Comparison of ENCODE assay signal across 23 cellular contexts in the genomic region with DNA sequence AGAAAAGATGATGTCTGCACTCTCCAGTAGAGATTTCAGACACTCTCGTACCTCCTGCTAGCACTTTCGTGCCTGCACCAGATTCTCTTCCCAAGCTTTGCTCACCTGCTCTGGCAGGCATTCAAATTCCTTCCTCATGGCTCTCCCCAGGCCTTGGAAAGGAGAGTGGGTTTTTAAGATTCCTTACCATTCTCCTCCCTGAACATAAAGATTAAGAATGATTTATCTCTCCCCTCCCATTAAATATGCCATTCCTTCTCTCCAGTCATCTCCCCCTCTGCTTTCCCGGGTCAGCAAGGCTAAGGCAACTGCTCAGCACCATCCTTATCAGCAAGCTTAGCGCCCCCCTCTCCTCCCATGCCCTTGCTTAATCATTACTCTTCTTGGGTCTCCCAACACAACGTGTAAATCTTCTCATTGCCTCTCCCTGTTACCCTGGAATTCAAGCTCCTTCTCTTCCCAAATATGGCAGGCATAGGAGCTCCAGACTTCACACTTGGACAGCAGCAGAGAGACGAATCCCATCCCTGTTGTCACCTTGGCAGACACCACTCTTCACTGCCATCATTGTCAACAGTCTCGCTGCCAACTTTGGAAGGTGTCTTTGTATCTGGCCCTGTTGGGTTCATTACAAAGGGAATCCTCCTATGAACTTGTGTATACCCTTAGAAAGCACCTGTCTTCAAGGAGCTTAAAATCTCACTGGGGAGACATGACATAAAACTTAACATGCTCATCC.
DNase-seq lines count a peak whose midpoint lies in the region; ATAC-seq and TF ChIP-seq lines count a peak whose summit lies in the region.
"Had no signal": no experiment of that assay in that cellular context is flagged by ENCODE, and none has a peak within 500 bp of the region (broad histone marks: within the 10 kb centered on the region; RNA-seq: fewer than 3 reads in every experiment).

No MANE protein-coding gene starts in this region.

- H4K20me1 ChIP-seq in H9 (ENCODE audit: control insufficient read depth, insufficient read depth, insufficient read length) = no peaks in the 10 kb centered on the region
- H4K20me1 ChIP-seq: BLaER1 treated with 17β-estradiol and CSF1 and Interleukin-3, amounts not matched to agents 10 nM and 100 nM had no signal

- H2BK20ac ChIP-seq in H9 (ENCODE audit: low read depth, low read length, poor library complexity, severe bottlenecking) = no peak overlapping the region

- WGBS in H9 (ENCODE audit: extremely low coverage, insufficient read length, low lambda C conversion rate) = no CpG with 5 or more reads among the region's 7 CpGs

- intact Hi-C loops in left ventricle myocardium superior (cut with micrococcal nuclease) = no loop called here

- no peak overlapping the region for H3K18ac ChIP-seq in H9 (ENCODE audit: insufficient read length, low read depth, low read length)

- H3K9me3 ChIP-seq in right atrium auricular region (no peaks in the 10 kb centered on the region), H9 (ENCODE audit: control insufficient read depth, low read depth, low read length) (no peaks in the 10 kb centered on the region)
- H3K9me3 ChIP-seq: A549; BE2C; BLaER1 treated with 17β-estradiol and CSF1 and Interleukin-3, amounts not matched to agents 10 nM and 100 nM had no signal

- no peaks in the 10 kb centered on the region for H3K23me2 ChIP-seq in H9 (ENCODE audit: insufficient read length, low read depth, low read length, poor library complexity, severe bottlenecking)

- H3K36me3 Mint-ChIP-seq in H9 (ENCODE audit: insufficient read depth in 1 of 3, low read depth in 3 of 3) = no peaks in the 10 kb centered on the region
- no peaks in the 10 kb centered on the region for H3K36me3 Mint-ChIP-seq in mesothelial cell of epicardium
- H3K36me3 Mint-ChIP-seq: CD14-positive monocyte; CD8-positive, alpha-beta memory T cell had no signal

- no peak overlapping the region for H3K4me2 ChIP-seq in H9 (ENCODE audit: insufficient read depth, insufficient read length, low read length)
- H3K4me2 ChIP-seq: A549; BLaER1 treated with 17β-estradiol and CSF1 and Interleukin-3, amounts not matched to agents 10 nM and 100 nM had no signal

- no peak overlapping the region for H2BK5ac ChIP-seq in H9 (ENCODE audit: insufficient read length, low read length)

- DNase-seq in right atrium auricular region (ENCODE audit: low spot score) = no peak
- no peak for DNase-seq in left ventricle myocardium superior
- DNase-seq in H9 = no peak
- DNase-seq in NCI-H226 = peak; percentile 86
- no peak for DNase-seq in mesothelial cell of epicardium (ENCODE audit: low spot score in 2 of 2, unreplicated experiment in 2 of 2)
- DNase-seq in hippocampal formation (lab: John Stamatoyannopoulos, UW) = no peak
- DNase-seq: 8988T; ACHN; AML-193; BE2C; CD4-positive, alpha-beta T cell; CD8-positive, alpha-beta memory T cell; DMS 273 treated with DMSO at 0.1 percent for 48 hours; DMS79; EL; GF-D8; GOT3; HCEC 1CT had no signal

- H4K8ac ChIP-seq in H9 (replicated peaks; ENCODE audit: insufficient read length, low read depth, low read length) = no peak overlapping the region

- no peak overlapping the region for H4K5ac ChIP-seq in H9 (ENCODE audit: insufficient read length, low read depth, low read length)

- H3K27me3 ChIP-seq in right atrium auricular region (no peaks in the 10 kb centered on the region), H9 (ENCODE audit: insufficient read depth, low read length) (no peaks in the 10 kb centered on the region)
- H3K27me3 ChIP-seq: BE2C; BLaER1 treated with 17β-estradiol and CSF1 and Interleukin-3, amounts not matched to agents 10 nM and 100 nM had no signal

- H3K27me3 Mint-ChIP-seq in H9 (ENCODE audit: low read depth) = peaks cover 10% of the 10 kb centered on the region
- peaks cover 14% of the 10 kb centered on the region for H3K27me3 Mint-ChIP-seq in mesothelial cell of epicardium (ENCODE audit: low read depth)

- H3K27ac ChIP-seq in right atrium auricular region (peak overlapping the region; percentile 63 to 73), H9 (ENCODE audit: insufficient read length, low read depth, low read length) (no peak overlapping the region)
- H3K27ac ChIP-seq: A549; BLaER1 treated with 17β-estradiol and CSF1 and Interleukin-3, amounts not matched to agents 10 nM and 100 nM had no signal

- TF ChIP-seq CTCF in right atrium auricular region (IDR thresholded peaks at IDR 0.05) (no peak), H9 (conservative IDR thresholded peaks at IDR 0.05) (no peak), mesothelial cell of epicardium (IDR thresholded peaks at IDR 0.05; ENCODE audit: unreplicated experiment) (no peak)

- no peaks in the 10 kb centered on the region for H3K79me2 ChIP-seq in H9 (ENCODE audit: insufficient read depth, low read length)

- no peak overlapping the region for H3K4me3 Mint-ChIP-seq in H9
- H3K4me3 Mint-ChIP-seq in mesothelial cell of epicardium = no peak overlapping the region
- H3K4me3 Mint-ChIP-seq: CD14-positive monocyte; CD4-positive, alpha-beta T cell; CD8-positive, alpha-beta memory T cell had no signal

- H3K4me1 ChIP-seq in right atrium auricular region (peaks cover 0 to 29% of the 10 kb centered on the region in 2 donors), H9 (ENCODE audit: insufficient read depth, low read length) (no peaks in the 10 kb centered on the region)
- H3K4me1 ChIP-seq: A549, BE2C had no signal

- H3K79me1 ChIP-seq in H9 (ENCODE audit: insufficient read depth, low read depth, low read length, poor library complexity, severe bottlenecking) = no peaks in the 10 kb centered on the region

- no peaks in the 10 kb centered on the region for H3K36me3 ChIP-seq in right atrium auricular region
- H3K36me3 ChIP-seq: BE2C; BLaER1 treated with 17β-estradiol and CSF1 and Interleukin-3, amounts not matched to agents 10 nM and 100 nM had no signal

- no peak overlapping the region for H3T11ph ChIP-seq in H9 (ENCODE audit: low read length)

- H3K14ac ChIP-seq in H9 (ENCODE audit: insufficient read depth, low read length) = no peak overlapping the region

- H3K4ac ChIP-seq in H9 (ENCODE audit: low read depth, low read length) = no peak overlapping the region

- H3K4me3 ChIP-seq in right atrium auricular region = no peak overlapping the region
- H3K4me3 ChIP-seq: A549; BLaER1 treated with 17β-estradiol and CSF1 and Interleukin-3, amounts not matched to agents 10 nM and 100 nM had no signal

- no peak overlapping the region for H2AFZ ChIP-seq in H9 (ENCODE audit: low read length)

- no peak overlapping the region for H3K23ac ChIP-seq in H9 (ENCODE audit: insufficient read length, low read depth, low read length)

- no peak overlapping the region for H3K9ac ChIP-seq in H9 (ENCODE audit: extremely low read depth, insufficient read length, low read length)
- H3K9ac ChIP-seq: BLaER1 treated with 17β-estradiol and CSF1 and Interleukin-3, amounts not matched to agents 10 nM and 100 nM had no signal

- H2BK12ac ChIP-seq in H9 (ENCODE audit: insufficient read length, low read depth, low read length) = no peak overlapping the region

- H3K4me1 Mint-ChIP-seq in H9 = 0 out of 4 replicates have a peak, but pooled peaks cover 0 to 3% of the 10 kb centered on the region in 2 experiments
- peaks cover 51% of the 10 kb centered on the region for H3K4me1 Mint-ChIP-seq in mesothelial cell of epicardium
- H3K4me1 Mint-ChIP-seq: CD8-positive, alpha-beta memory T cell had no signal

- no peak overlapping the region for H2AK5ac ChIP-seq in H9 (ENCODE audit: insufficient read length, low read length)

- peak overlapping the region; percentile 2 for H2BK120ac ChIP-seq in H9 (ENCODE audit: low read depth, low read length, poor library complexity, severe bottlenecking)

- H3K56ac ChIP-seq in H9 (ENCODE audit: insufficient read length, low read depth, low read length) = no peak overlapping the region

- no peak overlapping the region for H2BK15ac ChIP-seq in H9 (ENCODE audit: low read depth, low read length)

- no peak overlapping the region for H4K91ac ChIP-seq in H9 (ENCODE audit: insufficient read length, low read depth, low read length)

- H3K27ac Mint-ChIP-seq in H9 (no peak overlapping the region; a peak in 1 of 7 replicates), mesothelial cell of epicardium (peak overlapping the region; percentile 22)
- H3K27ac Mint-ChIP-seq: CD14-positive monocyte; CD4-positive, alpha-beta T cell; CD8-positive, alpha-beta memory T cell had no signal

- H3K9me3 Mint-ChIP-seq in H9 = no peaks in the 10 kb centered on the region
- no peaks in the 10 kb centered on the region for H3K9me3 Mint-ChIP-seq in mesothelial cell of epicardium
- H3K9me3 Mint-ChIP-seq: CD14-positive monocyte; CD4-positive, alpha-beta T cell had no signal

- no peak for ATAC-seq in left ventricle myocardium superior
- ATAC-seq in HG02798 (IDR thresholded peaks at IDR 0.05; ENCODE audit: poor library complexity, unreplicated experiment) = no peak
- ATAC-seq in GM21825 (IDR thresholded peaks at IDR 0.05; ENCODE audit: unreplicated experiment) = no peak
- ATAC-seq: A549 had no signal
